Comparison of ENCODE assay signal across 29 cellular contexts in genomic region chr3:171933441-171933840, GRCh38.
"Had no signal": no experiment of that assay in that cellular context is flagged by ENCODE, and none has a peak within 500 bp of the region (broad histone marks: within the 10 kb centered on the region; RNA-seq: fewer than 3 reads in every experiment).

No MANE protein-coding gene starts in this region.

- H3K36me3 Mint-ChIP-seq: mesothelial cell of epicardium; naive B cell; natural killer cell treated with Interleukin-12 subunit alpha and Interleukin-12 subunit beta and Interleukin-15 and Interleukin-18, amount 100 ng/mL, for 72 hours; stimulated activated effector memory CD8-positive, alpha-beta T cell treated with anti-CD3 and anti-CD28 coated beads, Interleukin-12 subunit alpha, Interleukin-12 subunit beta, amount 100 ng/mL, for 72 hours had no signal

- H3K4me3 Mint-ChIP-seq: immature natural killer cell; mesothelial cell of epicardium; naive B cell; natural killer cell treated with Interleukin-12 subunit alpha and Interleukin-12 subunit beta and Interleukin-15 and Interleukin-18, amount 100 ng/mL, for 72 hours; neural crest cell; stimulated activated effector memory CD8-positive, alpha-beta T cell treated with anti-CD3 and anti-CD28 coated beads, Interleukin-12 subunit alpha, Interleukin-12 subunit beta, amount 100 ng/mL, for 72 hours; stimulated activated naive CD8-positive, alpha-beta T cell treated with anti-CD3 and anti-CD28 coated beads, Interleukin-15, Interleukin-2, amounts not matched to agents 100 ng/mL and 50 ng/mL, for 24 hours had no signal

- H3K4me3 ChIP-seq: left ventricle myocardium inferior, lung, pancreas, prostate gland, spleen, suprapubic skin, thoracic aorta, tibial artery, uterus had no signal

- FAIRE-seq: islet of Langerhans, kidney, pancreas, small intestine had no signal

- H3K36me3 ChIP-seq: left ventricle myocardium inferior, pancreas, prostate gland, spleen, suprapubic skin, thoracic aorta, tibial artery, uterus had no signal

- H3K27me3 ChIP-seq: pancreas, spleen, suprapubic skin, tibial artery, uterus had no signal

- H3K27ac Mint-ChIP-seq: immature natural killer cell; mesothelial cell of epicardium; naive B cell; stimulated activated effector memory CD8-positive, alpha-beta T cell treated with anti-CD3 and anti-CD28 coated beads, Interleukin-12 subunit alpha, Interleukin-12 subunit beta, amount 100 ng/mL, for 72 hours; stimulated activated naive CD8-positive, alpha-beta T cell treated with anti-CD3 and anti-CD28 coated beads, Interleukin-15, Interleukin-2, amounts not matched to agents 100 ng/mL and 50 ng/mL, for 24 hours had no signal

- ATAC-seq: natural killer cell treated with Interleukin-12 subunit alpha and Interleukin-12 subunit beta and Interleukin-15 and Interleukin-18, amount 100 ng/mL, for 72 hours; pancreas; right cardiac atrium; sciatic nerve; stimulated activated effector memory CD8-positive, alpha-beta T cell treated with anti-CD3 and anti-CD28 coated beads, Interleukin-12 subunit alpha, Interleukin-12 subunit beta, amount 100 ng/mL, for 72 hours had no signal

- H3K27ac ChIP-seq: left ventricle myocardium inferior, pancreas, prostate gland, spleen, suprapubic skin, thoracic aorta, tibial artery, uterus had no signal

- H3K4me1 Mint-ChIP-seq: naive B cell had no signal

- H3K9me3 Mint-ChIP-seq: immature natural killer cell; natural killer cell treated with Interleukin-12 subunit alpha and Interleukin-12 subunit beta and Interleukin-15 and Interleukin-18, amount 100 ng/mL, for 72 hours; stimulated activated effector memory CD8-positive, alpha-beta T cell treated with anti-CD3 and anti-CD28 coated beads, Interleukin-12 subunit alpha, Interleukin-12 subunit beta, amount 100 ng/mL, for 72 hours had no signal

- H3K4me1 ChIP-seq: left ventricle myocardium inferior, prostate gland, suprapubic skin, tibial artery, uterus had no signal

- DNase-seq: hypothalamus; immature natural killer cell; kidney; left ventricle myocardium inferior; mesendoderm; naive B cell; nucleus accumbens; pancreas; posterior cingulate gyrus; retina; right cardiac atrium; small intestine; spleen; stimulated activated CD4-positive, alpha-beta T cell treated with anti-CD3 and anti-CD28 coated beads, Interleukin-4, amount 100 ng/mL, for 24 hours; stimulated activated naive CD4-positive, alpha-beta T cell; tibial artery; trophoblast cell; uterus had no signal

- H3K9me3 ChIP-seq: left ventricle myocardium inferior, pancreas, prostate gland, spleen, suprapubic skin, thoracic aorta, tibial artery, uterus had no signal
